In the genomic region with DNA sequence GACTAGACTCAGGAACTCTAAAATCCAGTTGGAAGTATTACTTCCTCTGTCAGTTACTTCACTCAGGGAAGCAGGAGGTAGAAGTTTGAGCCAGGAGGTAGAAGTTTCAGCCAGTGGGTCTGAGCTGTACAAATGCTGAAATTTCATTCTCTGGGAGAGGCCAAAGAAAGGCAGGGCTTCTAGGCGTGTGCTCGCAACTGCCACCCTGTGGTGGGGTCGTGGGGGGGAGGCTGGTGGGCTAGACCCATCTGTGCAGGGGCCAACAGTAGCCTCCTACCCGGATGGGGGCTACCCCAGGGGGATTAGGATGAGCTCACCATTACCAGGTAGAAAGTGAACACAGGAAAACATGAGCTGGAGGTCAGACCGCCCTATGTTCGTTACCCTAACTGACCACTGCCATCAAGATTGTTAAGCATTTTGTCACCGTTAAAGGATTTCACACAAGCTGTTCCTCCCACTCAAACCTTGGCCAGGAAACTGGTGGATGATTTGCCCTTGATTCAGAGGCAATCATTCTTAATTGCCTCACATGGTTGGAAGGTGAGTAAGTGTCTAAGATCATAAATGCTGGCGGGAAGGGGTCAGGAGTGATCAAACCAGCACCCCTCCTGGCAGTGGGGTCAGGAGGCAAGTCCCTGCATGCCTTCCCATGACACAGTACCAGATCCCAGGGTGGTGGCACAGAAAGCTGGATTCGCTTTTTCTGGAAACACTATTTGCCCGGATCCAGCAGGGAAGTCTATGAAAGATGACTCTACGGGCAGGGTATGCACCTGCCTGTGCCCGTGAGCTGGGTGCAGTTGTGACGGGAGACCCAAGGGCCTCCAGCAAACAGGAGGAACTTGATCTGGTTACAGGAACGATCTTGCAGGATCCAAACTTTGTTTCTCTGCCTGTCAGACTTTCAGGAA, we compare ENCODE assay signal across 9 cellular contexts. TPM values are rescaled to one million over a fixed set of nuclear protein-coding genes. Genes with fewer than 3 reads are reported as not detected.
DNase-seq lines count a peak whose midpoint lies in the region; ATAC-seq and TF ChIP-seq lines count a peak whose summit lies in the region.
"Had no signal": no experiment of that assay in that cellular context is flagged by ENCODE, and none has a peak within 500 bp of the region (broad histone marks: within the 10 kb centered on the region; RNA-seq: fewer than 3 reads in every experiment).

No MANE protein-coding gene starts in this region.

- H3K27ac ChIP-seq in smooth muscle cell (ENCODE audit: low read depth) = peak overlapping the region; percentile 97
- H3K27ac ChIP-seq: neutrophil had no signal

- no peaks in the 10 kb centered on the region for H4K20me1 ChIP-seq in smooth muscle cell (ENCODE audit: low read depth)

- H3K36me3 ChIP-seq in smooth muscle cell (ENCODE audit: low read depth) = no peaks in the 10 kb centered on the region
- H3K36me3 ChIP-seq: neutrophil had no signal

- H3K36me3 Mint-ChIP-seq in stimulated activated effector memory CD8-positive, alpha-beta T cell treated with anti-CD3 and anti-CD28 coated beads, Interleukin-12 subunit alpha, Interleukin-12 subunit beta, amount 100 ng/mL, for 72 hours = no peaks in the 10 kb centered on the region

- H3K4me3 ChIP-seq in fibroblast of the aortic adventitia (ENCODE audit: low read depth, low read length) (no peak overlapping the region), smooth muscle cell (no peak overlapping the region)

- H3K4me3 Mint-ChIP-seq in stimulated activated effector memory CD8-positive, alpha-beta T cell treated with anti-CD3 and anti-CD28 coated beads, Interleukin-12 subunit alpha, Interleukin-12 subunit beta, amount 100 ng/mL, for 72 hours = no peak overlapping the region

- peaks cover 23% of the 10 kb centered on the region for H3K4me1 ChIP-seq in smooth muscle cell (ENCODE audit: low read depth)

- H2AFZ ChIP-seq in smooth muscle cell (ENCODE audit: low read depth) = no peak overlapping the region

- no peak for ATAC-seq in stimulated activated effector memory CD8-positive, alpha-beta T cell treated with anti-CD3 and anti-CD28 coated beads, Interleukin-12 subunit alpha, Interleukin-12 subunit beta, amount 100 ng/mL, for 72 hours
- ATAC-seq in GM18498 (IDR thresholded peaks at IDR 0.05; ENCODE audit: unreplicated experiment) (no peak), HG02571 (IDR thresholded peaks at IDR 0.05; ENCODE audit: unreplicated experiment) (no peak), GM18520 (IDR thresholded peaks at IDR 0.05; ENCODE audit: unreplicated experiment) (no peak)

- WGBS in smooth muscle cell (ENCODE audit: low lambda C conversion rate) = 46% methylated on average over 14 of the region's 14 CpGs

- H3K27ac Mint-ChIP-seq in stimulated activated effector memory CD8-positive, alpha-beta T cell treated with anti-CD3 and anti-CD28 coated beads, Interleukin-12 subunit alpha, Interleukin-12 subunit beta, amount 100 ng/mL, for 72 hours = no peak overlapping the region

- H3K27me3 ChIP-seq in smooth muscle cell (ENCODE audit: low read depth) = no peaks in the 10 kb centered on the region

- peak overlapping the region; percentile 60 for H3K4me2 ChIP-seq in smooth muscle cell

- peaks cover 18% of the 10 kb centered on the region for H3F3A ChIP-seq in smooth muscle cell (ENCODE audit: low read depth)

- peak overlapping the region; percentile 80 for H3K9ac ChIP-seq in smooth muscle cell (ENCODE audit: low read depth)

- TF ChIP-seq CTCF in fibroblast of the aortic adventitia (IDR thresholded peaks at IDR 0.05; ENCODE audit: insufficient read depth, low read length) (peak; percentile 60), smooth muscle cell (IDR thresholded peaks at IDR 0.05; ENCODE audit: borderline replicate concordance, insufficient read depth, poor library complexity, severe bottlenecking) (peak; percentile 27)

- DNase-seq in GOT3 (lab: John Stamatoyannopoulos, UW) = peak; percentile 41
- DNase-seq in RKO (ENCODE audit: low spot score) = peak; percentile 99
- peak; percentile 90 for DNase-seq in fibroblast of the aortic adventitia (ENCODE audit: low read depth)
- no peak for DNase-seq in smooth muscle cell (lab: John Stamatoyannopoulos, UW; ENCODE audit: unreplicated experiment)
- no peak for DNase-seq in stimulated activated effector memory CD8-positive, alpha-beta T cell treated with anti-CD3 and anti-CD28 coated beads, Interleukin-12 subunit alpha, Interleukin-12 subunit beta, amount 100 ng/mL, for 72 hours (ENCODE audit: low spot score in 2 of 2)

- no peaks in the 10 kb centered on the region for H3K9me3 ChIP-seq in smooth muscle cell (replicated peaks; ENCODE audit: low read depth)
- H3K9me3 ChIP-seq: neutrophil had no signal

- no peaks in the 10 kb centered on the region for H3K4me1 Mint-ChIP-seq in stimulated activated effector memory CD8-positive, alpha-beta T cell treated with anti-CD3 and anti-CD28 coated beads, Interleukin-12 subunit alpha, Interleukin-12 subunit beta, amount 100 ng/mL, for 72 hours

- H3K79me2 ChIP-seq in smooth muscle cell (ENCODE audit: low read depth) = no peaks in the 10 kb centered on the region

- H3K9me3 Mint-ChIP-seq in stimulated activated effector memory CD8-positive, alpha-beta T cell treated with anti-CD3 and anti-CD28 coated beads, Interleukin-12 subunit alpha, Interleukin-12 subunit beta, amount 100 ng/mL, for 72 hours = no peaks in the 10 kb centered on the region

RNA-seq across cellular contexts. Expression of a gene that starts 5.2 kb away (rescaled TPM):
- total RNA-seq in fibroblast of the aortic adventitia (ENCODE audit: low replicate concordance) (92.4 and 267 TPM in 2 replicates), smooth muscle cell (67.6 and 98.0 TPM in 2 replicates)
- polyA plus RNA-seq in smooth muscle cell = 64.1 and 82.8 TPM in 2 replicates

Comparison
In these comparisons a context has a peak if more than half of its experiments do, and no peak if none do; other contexts are left out.
1. DNase-seq: peak in GOT3 (single experiment), RKO (single experiment) and fibroblast of the aortic adventitia (single experiment); none in smooth muscle cell (single experiment) and stimulated activated effector memory CD8-positive, alpha-beta T cell treated with anti-CD3 and anti-CD28 coated beads, Interleukin-12 subunit alpha, Interleukin-12 subunit beta, amount 100 ng/mL, for 72 hours (0 of 2).